9 cellular contexts compared by ENCODE assay signal in genomic region chr3:11603628-11604027, GRCh38. TPM values are rescaled to one million over a fixed set of nuclear protein-coding genes. Genes with fewer than 3 reads are reported as not detected.
DNase-seq lines count a peak whose midpoint lies in the region; ATAC-seq, FAIRE-seq and TF ChIP-seq lines count a peak whose summit lies in the region.
"Had no signal": no experiment of that assay in that cellular context is flagged by ENCODE, and none has a peak within 500 bp of the region (broad histone marks: within the 10 kb centered on the region; RNA-seq: fewer than 3 reads in every experiment).

No MANE protein-coding gene starts in this region.

- no peaks in the 10 kb centered on the region for H3K36me3 ChIP-seq in hepatocyte (replicated peaks; ENCODE audit: insufficient read depth, low read depth)

- H3K9me3 Mint-ChIP-seq in stimulated activated effector memory CD8-positive, alpha-beta T cell treated with anti-CD3 and anti-CD28 coated beads, Interleukin-12 subunit alpha, Interleukin-12 subunit beta, amount 100 ng/mL, for 72 hours = no peaks in the 10 kb centered on the region

- H3K4me1 Mint-ChIP-seq in stimulated activated effector memory CD8-positive, alpha-beta T cell treated with anti-CD3 and anti-CD28 coated beads, Interleukin-12 subunit alpha, Interleukin-12 subunit beta, amount 100 ng/mL, for 72 hours = peaks cover 32% of the 10 kb centered on the region

- H4K20me1 ChIP-seq in hepatocyte (ENCODE audit: insufficient read depth, poor library complexity, severe bottlenecking) = peaks cover 55% of the 10 kb centered on the region

- WGBS in hepatocyte (ENCODE audit: low lambda C conversion rate, missing lambda C conversion rate) = 57% methylated on average over 9 of the region's 9 CpGs

- DNase-seq in HCEC 1CT = peak; percentile 65
- peak; percentile 57 for DNase-seq in astrocyte of the cerebellum (ENCODE audit: low read depth)
- DNase-seq in hepatocyte (ENCODE audit: low spot score) = peak; percentile 58
- no peak for DNase-seq in stimulated activated effector memory CD8-positive, alpha-beta T cell treated with anti-CD3 and anti-CD28 coated beads, Interleukin-12 subunit alpha, Interleukin-12 subunit beta, amount 100 ng/mL, for 72 hours (ENCODE audit: low spot score in 2 of 2)
- no peak for DNase-seq in GM19239 (ENCODE audit: insufficient read length, low spot score)
- no peak for DNase-seq in GM13977 (ENCODE audit: low spot score)
- DNase-seq: NCI-H1417 treated with DMSO at 0.1 percent for 48 hours had no signal

- no peak overlapping the region for H3K4me3 Mint-ChIP-seq in stimulated activated effector memory CD8-positive, alpha-beta T cell treated with anti-CD3 and anti-CD28 coated beads, Interleukin-12 subunit alpha, Interleukin-12 subunit beta, amount 100 ng/mL, for 72 hours

- H3K9me3 ChIP-seq in hepatocyte (ENCODE audit: low read depth) = no peaks in the 10 kb centered on the region

- H3K4me1 ChIP-seq in hepatocyte (ENCODE audit: insufficient read depth) = peaks cover 51% of the 10 kb centered on the region

- peaks cover 39% of the 10 kb centered on the region for H3K36me3 Mint-ChIP-seq in stimulated activated effector memory CD8-positive, alpha-beta T cell treated with anti-CD3 and anti-CD28 coated beads, Interleukin-12 subunit alpha, Interleukin-12 subunit beta, amount 100 ng/mL, for 72 hours

- peak overlapping the region; percentile 65 for H3K4me2 ChIP-seq in hepatocyte

- H3K27me3 ChIP-seq in hepatocyte = no peaks in the 10 kb centered on the region

- in situ Hi-C loops in astrocyte of the cerebellum (cut with HindIII; ENCODE audit: low sequenced_read_pairs) (loop anchor here (5.0 kb wide), 1 partner anchor 34 kb away; no protein-coding TSS in a partner anchor), GM13977 (cut with MboI; ENCODE audit: low pct_unique_long_range_greater_than_20kb, low sequenced_read_pairs, unreplicated experiment) (no loop called here)

- TF ChIP-seq CTCF in astrocyte of the cerebellum (IDR thresholded peaks at IDR 0.05; ENCODE audit: low read depth, low read length, missing control alignments) (no peak), hepatocyte (IDR thresholded peaks at IDR 0.05; ENCODE audit: poor library complexity) (no peak), GM13977 (IDR thresholded peaks at IDR 0.05; ENCODE audit: extremely low read depth, insufficient read depth, missing control alignments) (no peak)

- H3K79me2 ChIP-seq in hepatocyte = peaks cover 87% of the 10 kb centered on the region

- peak overlapping the region; percentile 10 for H3K27ac Mint-ChIP-seq in stimulated activated effector memory CD8-positive, alpha-beta T cell treated with anti-CD3 and anti-CD28 coated beads, Interleukin-12 subunit alpha, Interleukin-12 subunit beta, amount 100 ng/mL, for 72 hours

- FAIRE-seq in GM19239 (lab: Jason Lieb, UNC) = no peak

- H3K9me2 ChIP-seq in hepatocyte (replicated peaks; ENCODE audit: insufficient read depth) = no peaks in the 10 kb centered on the region

- H3K4me3 ChIP-seq in astrocyte of the cerebellum (ENCODE audit: low read depth, low read length) = no peak overlapping the region
- H3K4me3 ChIP-seq in hepatocyte = no peak overlapping the region

- no peak for ATAC-seq in stimulated activated effector memory CD8-positive, alpha-beta T cell treated with anti-CD3 and anti-CD28 coated beads, Interleukin-12 subunit alpha, Interleukin-12 subunit beta, amount 100 ng/mL, for 72 hours
- no peak for ATAC-seq in HG02885 (IDR thresholded peaks at IDR 0.05; ENCODE audit: poor library complexity, unreplicated experiment)
- no peak for ATAC-seq in HG02678 (IDR thresholded peaks at IDR 0.05; ENCODE audit: unreplicated experiment)

- peak overlapping the region; percentile 90 for H3K27ac ChIP-seq in hepatocyte

- no peak overlapping the region for H2AFZ ChIP-seq in hepatocyte

RNA-seq across cellular contexts. Expression of gene VGLL4, which starts 40.1 kb away (rescaled TPM):
- 99.3 and 109 TPM in 2 replicates for total RNA-seq in hepatocyte
- 57.9 and 70.5 TPM in 2 replicates for polyA plus RNA-seq in hepatocyte

Comparison
In these comparisons a context has a peak if more than half of its experiments do, and no peak if none do; other contexts are left out.
1. DNase-seq: peak in HCEC 1CT (single experiment), astrocyte of the cerebellum (single experiment) and hepatocyte (single experiment); none in stimulated activated effector memory CD8-positive, alpha-beta T cell treated with anti-CD3 and anti-CD28 coated beads, Interleukin-12 subunit alpha, Interleukin-12 subunit beta, amount 100 ng/mL, for 72 hours (0 of 2), GM19239 (single experiment) and GM13977 (single experiment).